1 cellular context compared by ENCODE assay signal in genomic region chr10:24973163-24973562, GRCh38.
A peak's percentile ranks its signal among the peaks of the same experiment; 100 is the strongest.
TF ChIP-seq lines count a peak whose summit lies in the region.

No MANE protein-coding gene starts in this region.

TF ChIP-seq in HepG2, 621 proteins besides CTCF, POLR2A, EP300 and RAD21 (continued from another document):
- TF ChIP-seq PRDM15 (CRISPR knock-in tag; IDR thresholded peaks at IDR 0.05) (no peak), ZBTB33 (CRISPR knock-in tag; IDR thresholded peaks at IDR 0.05) (0 out of 2 replicates have a peak, but pooled peaks have one; percentile 21), SALL1 (CRISPR knock-in tag; IDR thresholded peaks at IDR 0.05) (peak; percentile 49; the same call in 1 of the 2 replicates), ZNF513 (CRISPR knock-in tag; conservative IDR thresholded peaks at IDR 0.05) (no peak), SNAPC5 (CRISPR knock-in tag; IDR thresholded peaks at IDR 0.05; ENCODE audit: borderline replicate concordance) (no peak), CEBPG (CRISPR knock-in tag; IDR thresholded peaks at IDR 0.05) (peak; percentile 72)
- TF ChIP-seq, protein P1, sequence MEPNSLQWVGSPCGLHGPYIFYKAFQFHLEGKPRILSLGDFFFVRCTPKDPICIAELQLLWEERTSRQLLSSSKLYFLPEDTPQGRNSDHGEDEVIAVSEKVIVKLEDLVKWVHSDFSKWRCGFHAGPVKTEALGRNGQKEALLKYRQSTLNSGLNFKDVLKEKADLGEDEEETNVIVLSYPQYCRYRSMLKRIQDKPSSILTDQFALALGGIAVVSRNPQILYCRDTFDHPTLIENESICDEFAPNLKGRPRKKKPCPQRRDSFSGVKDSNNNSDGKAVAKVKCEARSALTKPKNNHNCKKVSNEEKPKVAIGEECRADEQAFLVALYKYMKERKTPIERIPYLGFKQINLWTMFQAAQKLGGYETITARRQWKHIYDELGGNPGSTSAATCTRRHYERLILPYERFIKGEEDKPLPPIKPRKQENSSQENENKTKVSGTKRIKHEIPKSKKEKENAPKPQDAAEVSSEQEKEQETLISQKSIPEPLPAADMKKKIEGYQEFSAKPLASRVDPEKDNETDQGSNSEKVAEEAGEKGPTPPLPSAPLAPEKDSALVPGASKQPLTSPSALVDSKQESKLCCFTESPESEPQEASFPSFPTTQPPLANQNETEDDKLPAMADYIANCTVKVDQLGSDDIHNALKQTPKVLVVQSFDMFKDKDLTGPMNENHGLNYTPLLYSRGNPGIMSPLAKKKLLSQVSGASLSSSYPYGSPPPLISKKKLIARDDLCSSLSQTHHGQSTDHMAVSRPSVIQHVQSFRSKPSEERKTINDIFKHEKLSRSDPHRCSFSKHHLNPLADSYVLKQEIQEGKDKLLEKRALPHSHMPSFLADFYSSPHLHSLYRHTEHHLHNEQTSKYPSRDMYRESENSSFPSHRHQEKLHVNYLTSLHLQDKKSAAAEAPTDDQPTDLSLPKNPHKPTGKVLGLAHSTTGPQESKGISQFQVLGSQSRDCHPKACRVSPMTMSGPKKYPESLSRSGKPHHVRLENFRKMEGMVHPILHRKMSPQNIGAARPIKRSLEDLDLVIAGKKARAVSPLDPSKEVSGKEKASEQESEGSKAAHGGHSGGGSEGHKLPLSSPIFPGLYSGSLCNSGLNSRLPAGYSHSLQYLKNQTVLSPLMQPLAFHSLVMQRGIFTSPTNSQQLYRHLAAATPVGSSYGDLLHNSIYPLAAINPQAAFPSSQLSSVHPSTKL (CRISPR knock-in tag; IDR thresholded peaks at IDR 0.05), result peak; percentile 50; the same call in 1 of the 2 replicates
